14 cellular contexts compared by ENCODE assay signal in genomic region chr1:59008599-59009347, GRCh38.
A peak's percentile ranks its signal among the peaks of the same experiment; 100 is the strongest.
DNase-seq lines count a peak whose midpoint lies in the region; ATAC-seq and TF ChIP-seq lines count a peak whose summit lies in the region.
"Had no signal": no experiment of that assay in that cellular context is flagged by ENCODE, and none has a peak within 500 bp of the region (broad histone marks: within the 10 kb centered on the region; RNA-seq: fewer than 3 reads in every experiment).

No MANE protein-coding gene starts in this region.

- no peaks in the 10 kb centered on the region for H3K79me2 ChIP-seq in KMS-11 (ENCODE audit: insufficient read depth, low read depth)

- no TSS peak for BruUV-seq in MCF 10A (replicated peaks; lab: Mats Ljungman, UMichigan)

- no peak overlapping the region for H3K4me3 Mint-ChIP-seq in MCF 10A (ENCODE audit: unreplicated experiment)
- H3K4me3 Mint-ChIP-seq: type B pancreatic cell had no signal

- H3K36me3 Mint-ChIP-seq in MCF 10A (ENCODE audit: insufficient read depth, unreplicated experiment): no peaks in the 10 kb centered on the region
- H3K36me3 Mint-ChIP-seq: type B pancreatic cell had no signal

- H3K9me3 ChIP-seq in BLaER1 treated with 17β-estradiol and CSF1 and Interleukin-3, amounts not matched to agents 10 nM and 100 nM (replicated peaks in 1 of 11): no peaks in the 10 kb centered on the region
- no peaks in the 10 kb centered on the region for H3K9me3 ChIP-seq in neuron (ENCODE audit: low read length)

- no peaks in the 10 kb centered on the region for H4K20me1 ChIP-seq in BLaER1 treated with 17β-estradiol and CSF1 and Interleukin-3, amounts not matched to agents 10 nM and 100 nM
- no peaks in the 10 kb centered on the region for H4K20me1 ChIP-seq in KMS-11 (ENCODE audit: insufficient read depth)

- H3K9me3 Mint-ChIP-seq in MCF 10A (ENCODE audit: unreplicated experiment): no peaks in the 10 kb centered on the region
- H3K9me3 Mint-ChIP-seq: type B pancreatic cell had no signal

- peak overlapping the region; percentile 60 to 88 (median 82) for H3K4me2 ChIP-seq in BLaER1 treated with 17β-estradiol and CSF1 and Interleukin-3, amounts not matched to agents 10 nM and 100 nM
- peak overlapping the region; percentile 67 for H3K4me2 ChIP-seq in KMS-11

- H3K27me3 Mint-ChIP-seq in MCF 10A (ENCODE audit: insufficient read depth, unreplicated experiment): no peaks in the 10 kb centered on the region
- H3K27me3 Mint-ChIP-seq: type B pancreatic cell had no signal

- no peaks in the 10 kb centered on the region for H3K4me1 Mint-ChIP-seq in MCF 10A (ENCODE audit: insufficient read depth, unreplicated experiment)

- POLR2A ChIA-PET in MCF 10A (lab: Yijun Ruan, JAX): no interaction called here

- H3K27ac Mint-ChIP-seq in MCF 10A (ENCODE audit: low read depth, unreplicated experiment): no peak overlapping the region

- no peak for TF ChIP-seq CTCF in KMS-11 (conservative IDR thresholded peaks at IDR 0.05; ENCODE audit: low read depth, low read length)
- no peak for TF ChIP-seq CTCF in MCF 10A (IDR thresholded peaks at IDR 0.05; ENCODE audit: unreplicated experiment)

- H3K9ac ChIP-seq in BLaER1 treated with 17β-estradiol and CSF1 and Interleukin-3, amounts not matched to agents 10 nM and 100 nM: peak overlapping the region in 7 of 11 experiments; percentile 1 to 59 (median 49); a peak in 9 of 22 replicates
- H3K9ac ChIP-seq in KMS-11: no peak overlapping the region

- H3K36me3 ChIP-seq in BLaER1 treated with 17β-estradiol and CSF1 and Interleukin-3, amounts not matched to agents 10 nM and 100 nM: no peaks in the 10 kb centered on the region
- H3K36me3 ChIP-seq in KMS-11 (ENCODE audit: insufficient read depth) (no peaks in the 10 kb centered on the region), neuron (ENCODE audit: insufficient read depth, low read length) (no peaks in the 10 kb centered on the region)

- peaks cover 39 to 69% (median 55%) of the 10 kb centered on the region in 10 experiments for H3K4me1 ChIP-seq in BLaER1 treated with 17β-estradiol and CSF1 and Interleukin-3, amounts not matched to agents 10 nM and 100 nM
- H3K4me1 ChIP-seq in KMS-11 (ENCODE audit: low read depth, poor library complexity, severe bottlenecking): peaks cover 55% of the 10 kb centered on the region
- peaks cover 28% of the 10 kb centered on the region for H3K4me1 ChIP-seq in neuron (ENCODE audit: insufficient read depth, low read length)

- intact Hi-C loops in MCF 10A (cut with micrococcal nuclease): no loop called here

- peak overlapping the region in 10 of 11 experiments; percentile 16 to 75 (median 66); a peak in 18 of 22 replicates for H3K27ac ChIP-seq in BLaER1 treated with 17β-estradiol and CSF1 and Interleukin-3, amounts not matched to agents 10 nM and 100 nM
- H3K27ac ChIP-seq in KMS-11: peak overlapping the region; percentile 45; the same call in 1 of the 2 replicates
- H3K27ac ChIP-seq: RWPE1 had no signal

- CTCF ChIA-PET in MCF 10A (lab: Yijun Ruan, JAX): no interaction called here

- no peaks in the 10 kb centered on the region for H3K27me3 ChIP-seq in BLaER1 treated with 17β-estradiol and CSF1 and Interleukin-3, amounts not matched to agents 10 nM and 100 nM
- H3K27me3 ChIP-seq in KMS-11 (ENCODE audit: insufficient read depth, low read depth) (no peaks in the 10 kb centered on the region), neuron (ENCODE audit: insufficient read depth, low read length) (no peaks in the 10 kb centered on the region)

- no peak overlapping the region for H3K4me3 ChIP-seq in BLaER1 treated with 17β-estradiol and CSF1 and Interleukin-3, amounts not matched to agents 10 nM and 100 nM
- no peak overlapping the region for H3K4me3 ChIP-seq in KMS-11 (IDR thresholded peaks at IDR 0.05; ENCODE audit: insufficient read depth, low read depth, low read length)
- H3K4me3 ChIP-seq in neuron (ENCODE audit: low read length): no peak overlapping the region

- H2AFZ ChIP-seq in KMS-11 (ENCODE audit: low read depth): peak overlapping the region; percentile 33; the same call in 1 of the 2 replicates
- H2AFZ ChIP-seq in neuron (ENCODE audit: low read depth, low read length): peak overlapping the region; percentile 33

- DNase-seq in MCF 10A (ENCODE audit: unreplicated experiment): peak; percentile 10
- no peak for DNase-seq in NCI-H524 treated with DMSO at 0.1 percent for 48 hours (lab: John Stamatoyannopoulos, UW)
- no peak for DNase-seq in ecto neural progenitor cell (ENCODE audit: low spot score)
- no peak for DNase-seq in DMS114 treated with DMSO at 0.1 percent for 48 hours (lab: John Stamatoyannopoulos, UW; ENCODE audit: unreplicated experiment)
- DNase-seq: activated CD8-positive, alpha-beta memory T cell treated with anti-CD3 and anti-CD28 coated beads for 24 hours; DMS79; NCI-H2029; stimulated activated CD4-positive, alpha-beta T cell treated with anti-CD3 and anti-CD28 coated beads, Interleukin-4, amount 100 ng/mL, for 1 hour had no signal

- no peak for ATAC-seq in GM18498 (IDR thresholded peaks at IDR 0.05; ENCODE audit: unreplicated experiment)
